In the genomic region with DNA sequence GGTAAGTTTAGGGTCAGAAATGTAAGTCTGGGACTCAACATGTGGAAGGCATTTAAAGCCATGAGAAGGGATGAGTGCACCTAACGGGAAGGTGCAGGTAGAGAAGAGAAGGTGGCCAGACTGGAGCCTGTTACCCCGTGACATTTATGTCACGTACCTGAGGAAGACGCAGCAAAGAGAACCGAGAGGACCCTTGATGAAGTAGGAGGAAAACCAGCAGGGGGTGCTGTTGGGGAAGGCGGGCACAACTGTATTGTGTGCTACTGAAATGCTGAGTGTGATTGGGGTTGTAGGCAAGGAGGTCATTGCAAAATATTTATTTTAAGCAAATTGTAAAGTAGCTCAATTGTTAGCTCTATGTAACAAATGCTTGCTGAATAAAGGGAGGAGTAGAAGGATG, we compare ENCODE assay signal across 8 cellular contexts.
DNase-seq lines count a peak whose midpoint lies in the region; ATAC-seq and TF ChIP-seq lines count a peak whose summit lies in the region.

No MANE protein-coding gene starts in this region.

- DNase-seq in Ammon's horn (ENCODE audit: low spot score), result peak; percentile 42
- DNase-seq in HEK293T (ENCODE audit: extremely low spot score), result peak; percentile 22
- DNase-seq in activated CD4-positive, alpha-beta T cell treated with anti-CD3 and anti-CD28 coated beads for 4 hours, result peak; percentile 72 to 85
- peak; percentile 53 for DNase-seq in effector CD8-positive, alpha-beta T cell (lab: John Stamatoyannopoulos, UW)
- peak; percentile 75 for DNase-seq in sciatic nerve (ENCODE audit: low spot score)
- no peak for DNase-seq in NCI-H2107 treated with DMSO at 0.1 percent for 48 hours (lab: John Stamatoyannopoulos, UW; ENCODE audit: unreplicated experiment)
- no peak for DNase-seq in NCI-H2171 treated with DMSO at 0.1 percent for 48 hours (lab: John Stamatoyannopoulos, UW)
- DNase-seq in foreskin melanocyte, result no peak

- CTCF ChIA-PET in HEK293T (lab: Yijun Ruan, JAX), result interaction anchor here (0.8 to 1.8 kb wide), 4 partner anchors 10 to 499 kb away, joined by 4 to 6 read pairs (median 4); no protein-coding TSS in a partner anchor

- no peak for ATAC-seq in sciatic nerve

- intact Hi-C loops in sciatic nerve (cut with DNase I), result loop anchor here (10.0 kb wide), 1 partner anchor 496 kb away; the partner anchor contains the start of gene SFMBT2

- POLR2A ChIA-PET in HEK293T (lab: Yijun Ruan, JAX), result no interaction called here

TF ChIP-seq in HEK293T, 16 proteins besides CTCF, POLR2A, EP300 and RAD21:
- TF ChIP-seq BHLHE40 (IDR thresholded peaks at IDR 0.05; ENCODE audit: borderline replicate concordance) (no peak), HDGF (IDR thresholded peaks at IDR 0.05; ENCODE audit: borderline replicate concordance) (no peak), CTBP1 (IDR thresholded peaks at IDR 0.05; ENCODE audit: borderline replicate concordance) (no peak), SUZ12 (IDR thresholded peaks at IDR 0.05) (no peak), L3MBTL2 (conservative IDR thresholded peaks at IDR 0.05) (no peak), FOXK2 (IDR thresholded peaks at IDR 0.05) (no peak), ZNF384 (IDR thresholded peaks at IDR 0.05) (no peak), NFRKB (IDR thresholded peaks at IDR 0.05) (no peak), ARNT (IDR thresholded peaks at IDR 0.05) (no peak), FOXA1 (IDR thresholded peaks at IDR 0.05) (no peak), SP1 (IDR thresholded peaks at IDR 0.05) (no peak)
- TF ChIP-seq, protein P1, sequence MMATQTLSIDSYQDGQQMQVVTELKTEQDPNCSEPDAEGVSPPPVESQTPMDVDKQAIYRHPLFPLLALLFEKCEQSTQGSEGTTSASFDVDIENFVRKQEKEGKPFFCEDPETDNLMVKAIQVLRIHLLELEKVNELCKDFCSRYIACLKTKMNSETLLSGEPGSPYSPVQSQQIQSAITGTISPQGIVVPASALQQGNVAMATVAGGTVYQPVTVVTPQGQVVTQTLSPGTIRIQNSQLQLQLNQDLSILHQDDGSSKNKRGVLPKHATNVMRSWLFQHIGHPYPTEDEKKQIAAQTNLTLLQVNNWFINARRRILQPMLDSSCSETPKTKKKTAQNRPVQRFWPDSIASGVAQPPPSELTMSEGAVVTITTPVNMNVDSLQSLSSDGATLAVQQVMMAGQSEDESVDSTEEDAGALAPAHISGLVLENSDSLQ (IDR thresholded peaks at IDR 0.05), result no peak

Comparison
In these comparisons a context has a peak if more than half of its experiments do, and no peak if none do; other contexts are left out.
1. DNase-seq: peak in Ammon's horn (single experiment), HEK293T (single experiment), activated CD4-positive, alpha-beta T cell treated with anti-CD3 and anti-CD28 coated beads for 4 hours (2 of 2), effector CD8-positive, alpha-beta T cell (single experiment) and sciatic nerve (single experiment); none in NCI-H2107 treated with DMSO at 0.1 percent for 48 hours (single experiment), NCI-H2171 treated with DMSO at 0.1 percent for 48 hours (single experiment) and foreskin melanocyte (single experiment).